25 cellular contexts compared by ENCODE assay signal in genomic region chr6:112752791-112753190, GRCh38.
"Had no signal": no experiment of that assay in that cellular context is flagged by ENCODE, and none has a peak within 500 bp of the region (broad histone marks: within the 10 kb centered on the region; RNA-seq: fewer than 3 reads in every experiment).

No MANE protein-coding gene starts in this region.

- H3K9me3 ChIP-seq: ovary, psoas muscle, right lobe of liver, sigmoid colon, thoracic aorta, thyroid gland, upper lobe of left lung, vagina had no signal

- H3K4me3 ChIP-seq: ovary, psoas muscle, right lobe of liver, sigmoid colon, stomach, thoracic aorta, thyroid gland, tibial nerve, upper lobe of left lung, vagina had no signal

- DNase-seq: nephron progenitor cell; occipital lobe; ovary; posterior cingulate gyrus; psoas muscle; right cardiac atrium; right lobe of liver; sigmoid colon; small intestine; stimulated activated CD4-positive, alpha-beta T cell treated with anti-CD3 and anti-CD28 coated beads, Interleukin-15, amount 100 ng/mL, for 24 hours; stimulated activated CD4-positive, alpha-beta T cell treated with anti-CD3 and anti-CD28 coated beads, Interleukin-2, amount 100 ng/mL, for 24 hours; stimulated activated CD4-positive, alpha-beta T cell treated with anti-CD3 and anti-CD28 coated beads, Interleukin-2, amount 100 ng/mL, for 48 hours; stimulated activated CD4-positive, alpha-beta T cell treated with anti-CD3 and anti-CD28 coated beads, Interleukin-4, amount 100 ng/mL, for 24 hours; stimulated activated naive B cell treated with anti-CD40 and anti-IgM and Interleukin-4, amounts not matched to agents 10 μg/mL and 1 μg/mL and 100 μg/mL, for 72 hours; stimulated activated naive CD4-positive, alpha-beta T cell treated with Interleukin-2 at 50 U/mL for 16 hours; stomach; thyroid gland; trophoblast cell; upper lobe of left lung had no signal

- H3K4me1 ChIP-seq: parathyroid adenoma, psoas muscle, right lobe of liver, sigmoid colon, stomach, thyroid gland, tibial nerve, upper lobe of left lung, vagina had no signal

- H2AFZ ChIP-seq: parathyroid adenoma had no signal

- H3K27me3 ChIP-seq: ovary, right lobe of liver, sigmoid colon, stomach, thyroid gland, tibial nerve, upper lobe of left lung, vagina had no signal

- H3K27ac ChIP-seq: ovary, parathyroid adenoma, psoas muscle, right lobe of liver, sigmoid colon, stomach, thoracic aorta, thyroid gland, tibial nerve, upper lobe of left lung, vagina had no signal

- H3K36me3 ChIP-seq: ovary, right lobe of liver, sigmoid colon, stomach, thoracic aorta, thyroid gland, tibial nerve, upper lobe of left lung, vagina had no signal

- H3K9ac ChIP-seq: parathyroid adenoma had no signal

- ATAC-seq: natural killer cell treated with Interleukin-12 subunit alpha and Interleukin-12 subunit beta and Interleukin-15 and Interleukin-18, amount 100 ng/mL, for 72 hours; psoas muscle; right cardiac atrium; right lobe of liver; stimulated activated effector memory CD8-positive, alpha-beta T cell treated with anti-CD3 and anti-CD28 coated beads, Interleukin-12 subunit alpha, Interleukin-12 subunit beta, amount 100 ng/mL, for 72 hours; stimulated activated naive B cell treated with anti-CD40 and anti-IgM and Interleukin-4, amounts not matched to agents 10 μg/mL and 1 μg/mL and 100 μg/mL, for 72 hours had no signal

- H3K79me2 ChIP-seq: parathyroid adenoma had no signal
